ENCODE assay signal across 8 cellular contexts in the genomic region with DNA sequence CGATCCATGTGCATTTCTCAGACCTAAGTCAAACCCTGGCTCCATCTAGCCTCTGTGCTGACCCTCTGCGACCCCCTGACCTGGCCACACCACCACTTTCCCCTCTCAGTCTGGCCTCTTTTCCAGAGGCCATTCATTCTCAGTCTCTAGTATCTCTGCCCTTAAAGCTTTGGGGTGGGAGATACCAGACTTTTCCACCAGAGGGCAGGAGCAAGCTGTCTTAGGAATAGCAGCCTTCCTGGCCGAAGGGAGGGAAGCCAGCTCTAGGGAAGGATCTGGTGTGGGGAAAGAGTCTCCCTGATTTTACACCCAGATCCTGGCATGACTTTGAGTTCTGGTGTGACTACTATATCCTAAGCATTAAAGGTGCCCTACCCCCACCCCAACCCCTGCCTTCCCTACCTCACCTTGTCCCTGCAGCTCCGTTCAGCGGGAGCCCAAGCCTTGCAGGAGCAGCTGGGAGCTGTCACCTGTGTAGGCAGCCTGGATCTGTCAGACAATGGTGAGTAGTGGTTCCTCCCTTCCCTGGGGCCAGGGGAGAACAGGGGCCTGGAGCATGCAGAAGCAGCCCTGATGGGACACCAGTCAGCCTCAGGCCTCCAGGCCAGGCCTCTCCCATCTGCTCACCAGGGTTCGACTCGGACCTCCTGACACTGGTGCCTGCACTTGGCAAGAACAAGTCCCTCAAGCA. TPM values are rescaled to one million over a fixed set of nuclear protein-coding genes. Genes with fewer than 3 reads are reported as not detected.
A peak's percentile ranks its signal among the peaks of the same experiment; 100 is the strongest.
DNase-seq lines count a peak whose midpoint lies in the region; TF ChIP-seq lines count a peak whose summit lies in the region.

No MANE protein-coding gene starts in this region.

- H3K27me3 Mint-ChIP-seq in activated CD4-positive, alpha-beta memory T cell treated with anti-CD3 and anti-CD28 coated beads for 36 hours = peaks cover 4% of the 10 kb centered on the region
- peaks cover 17% of the 10 kb centered on the region for H3K27me3 Mint-ChIP-seq in nephron progenitor cell (ENCODE audit: low read depth, poor library complexity)

- peak overlapping the region; percentile 4 for H3K27ac Mint-ChIP-seq in activated CD4-positive, alpha-beta memory T cell treated with anti-CD3 and anti-CD28 coated beads for 36 hours
- no peak overlapping the region for H3K27ac Mint-ChIP-seq in nephron progenitor cell

- POLR2A ChIA-PET in HEK293 (lab: Yijun Ruan, JAX) = interaction anchor here (0.6 to 2.3 kb wide), 15 partner anchors 22 to 184 kb away, joined by 3 to 22 read pairs (median 5); partner anchors contain the start of genes DCAF11, EMC9, IPO4 and IRF9
- POLR2A ChIA-PET in activated CD4-positive, alpha-beta memory T cell treated with anti-CD3 and anti-CD28 coated beads for 36 hours (lab: Charles Lee) = interaction anchor here (0.7 to 3.9 kb wide), 12 partner anchors 22 to 239 kb away, joined by 3 to 28 read pairs (median 5); partner anchors contain the start of genes DCAF11, NRL, PCK2 and RNF31

- peak; percentile 85 for TF ChIP-seq CTCF in HEK293 (tag by site-specific recombination; IDR thresholded peaks at IDR 0.05)
- TF ChIP-seq CTCF in fibroblast of mammary gland (conservative IDR thresholded peaks at IDR 0.05; ENCODE audit: control insufficient read depth, insufficient read depth, low read depth, low read length) = peak; percentile 92
- TF ChIP-seq CTCF in nephron progenitor cell (IDR thresholded peaks at IDR 0.05) = peak; percentile 59

- intact Hi-C loops in activated CD4-positive, alpha-beta memory T cell treated with anti-CD3 and anti-CD28 coated beads for 36 hours (cut with micrococcal nuclease) = loop anchor here (1.0 to 10.0 kb wide), 5 partner anchors 32 to 216 kb away; partner anchors contain the start of genes IRF9 and RABGGTA

- DNase-seq in SHP77 (lab: John Stamatoyannopoulos, UW) (peak; percentile 37 to 47), SHP77 treated with DMSO at 0.1 percent for 48 hours (lab: John Stamatoyannopoulos, UW) (no peak), NCI-H2171 (lab: John Stamatoyannopoulos, UW) (peak; percentile 18), fibroblast of mammary gland (ENCODE audit: low read depth) (peak; percentile 74), nephron progenitor cell (peak; percentile 42), NCI-H187 (lab: John Stamatoyannopoulos, UW) (no peak)
- peak; percentile 83 for DNase-seq in activated CD4-positive, alpha-beta memory T cell treated with anti-CD3 and anti-CD28 coated beads for 36 hours

- H3K36me3 ChIP-seq in HEK293 (ENCODE audit: control insufficient read depth in 2 of 2, insufficient read depth in 1 of 2, low read length in 2 of 2) = no peaks in the 10 kb centered on the region

- H3K4me3 Mint-ChIP-seq in activated CD4-positive, alpha-beta memory T cell treated with anti-CD3 and anti-CD28 coated beads for 36 hours = no peak overlapping the region
- H3K4me3 Mint-ChIP-seq in nephron progenitor cell = no peak overlapping the region

- CTCF ChIA-PET in HEK293 (lab: Yijun Ruan, JAX) = interaction anchor here (0.6 to 8.9 kb wide), 37 partner anchors 9 to 751 kb away, joined by 3 to 247 read pairs (median 5); partner anchors contain the start of genes CPNE6, DCAF11, DHRS4L2 and EMC9
- CTCF ChIA-PET in activated CD4-positive, alpha-beta memory T cell treated with anti-CD3 and anti-CD28 coated beads for 36 hours (lab: Charles Lee) = interaction anchor here (0.6 to 12.9 kb wide), 38 partner anchors 9 to 476 kb away, joined by 3 to 458 read pairs (median 4); partner anchors contain the start of genes CPNE6, DCAF11, EMC9 and FITM1

- no peaks in the 10 kb centered on the region for H3K4me1 ChIP-seq in HEK293 (ENCODE audit: control insufficient read depth, insufficient read depth, low read length)

- no peak overlapping the region for H3K27ac ChIP-seq in HEK293 (ENCODE audit: extremely low read depth, low read depth, low read length)

- H3K4me3 ChIP-seq in HEK293 (ENCODE audit: low read depth, low read length) (no peak overlapping the region), fibroblast of mammary gland (ENCODE audit: control insufficient read depth, low read depth, low read length) (no peak overlapping the region)

- no peaks in the 10 kb centered on the region for H3K9me3 Mint-ChIP-seq in activated CD4-positive, alpha-beta memory T cell treated with anti-CD3 and anti-CD28 coated beads for 36 hours
- no peaks in the 10 kb centered on the region for H3K9me3 Mint-ChIP-seq in nephron progenitor cell

- no peaks in the 10 kb centered on the region for H3K9me3 ChIP-seq in HEK293 (ENCODE audit: control insufficient read depth, insufficient read depth, low read depth, low read length)

- no peaks in the 10 kb centered on the region for H3K36me3 Mint-ChIP-seq in activated CD4-positive, alpha-beta memory T cell treated with anti-CD3 and anti-CD28 coated beads for 36 hours
- H3K36me3 Mint-ChIP-seq in nephron progenitor cell (ENCODE audit: low read depth) = no peaks in the 10 kb centered on the region

- peaks cover 7% of the 10 kb centered on the region for H3K4me1 Mint-ChIP-seq in activated CD4-positive, alpha-beta memory T cell treated with anti-CD3 and anti-CD28 coated beads for 36 hours (ENCODE audit: low read depth)
- H3K4me1 Mint-ChIP-seq in nephron progenitor cell = peaks cover 22% of the 10 kb centered on the region

TF ChIP-seq in HEK293, 187 proteins besides CTCF, POLR2A, EP300 and RAD21:
- TF ChIP-seq ZNF792 (tag by site-specific recombination; IDR thresholded peaks at IDR 0.05) (no peak), ZNF654 (tag by site-specific recombination; IDR thresholded peaks at IDR 0.05; ENCODE audit: low read depth) (peak; percentile 88), IKZF3 (tag by site-specific recombination; IDR thresholded peaks at IDR 0.05) (peak; percentile 53; the same call in 1 of the 2 replicates), ZNF341 (tag by site-specific recombination; IDR thresholded peaks at IDR 0.05; ENCODE audit: low read depth) (peak; percentile 84), SALL2 (tag by site-specific recombination; IDR thresholded peaks at IDR 0.05; ENCODE audit: borderline replicate concordance) (no peak)

RNA-seq across cellular contexts. Expression of gene CARMIL3, which starts 6.6 kb away (rescaled TPM):
- under 1 TPM; 0.75 to 1.00 TPM for total RNA-seq in activated CD4-positive, alpha-beta memory T cell treated with anti-CD3 and anti-CD28 coated beads for 36 hours

RNA-seq across cellular contexts. Expression of gene CPNE6, which starts 13.0 kb away (rescaled TPM):
- not detected for total RNA-seq in activated CD4-positive, alpha-beta memory T cell treated with anti-CD3 and anti-CD28 coated beads for 36 hours

RNA-seq across cellular contexts. Expression of gene PCK2, which starts 35.7 kb away (rescaled TPM):
- total RNA-seq in activated CD4-positive, alpha-beta memory T cell treated with anti-CD3 and anti-CD28 coated beads for 36 hours = 100 to 1,000 TPM; 118 to 125 TPM

RNA-seq across cellular contexts. Expression of gene DCAF11, which starts 56.2 kb away (rescaled TPM):
- 10 to 100 TPM; 85.6 to 91.8 TPM for total RNA-seq in activated CD4-positive, alpha-beta memory T cell treated with anti-CD3 and anti-CD28 coated beads for 36 hours

RNA-seq across cellular contexts. Expression of gene NRL, which starts 56.3 kb away (rescaled TPM):
- total RNA-seq in activated CD4-positive, alpha-beta memory T cell treated with anti-CD3 and anti-CD28 coated beads for 36 hours = 1 to 10 TPM; 1.2 to 1.9 TPM

Comparison
In these comparisons a context has a peak if more than half of its experiments do, and no peak if none do; other contexts are left out.
1. DNase-seq: peak in SHP77 (2 of 2), NCI-H2171 (single experiment), activated CD4-positive, alpha-beta memory T cell treated with anti-CD3 and anti-CD28 coated beads for 36 hours (single experiment), fibroblast of mammary gland (single experiment) and nephron progenitor cell (single experiment); none in SHP77 treated with DMSO at 0.1 percent for 48 hours (single experiment) and NCI-H187 (0 of 2).
2. Peak in every context shown above with its lines, with median percentiles within 50 percentile points of each other: CTCF ChIP-seq.